In the genomic region with DNA sequence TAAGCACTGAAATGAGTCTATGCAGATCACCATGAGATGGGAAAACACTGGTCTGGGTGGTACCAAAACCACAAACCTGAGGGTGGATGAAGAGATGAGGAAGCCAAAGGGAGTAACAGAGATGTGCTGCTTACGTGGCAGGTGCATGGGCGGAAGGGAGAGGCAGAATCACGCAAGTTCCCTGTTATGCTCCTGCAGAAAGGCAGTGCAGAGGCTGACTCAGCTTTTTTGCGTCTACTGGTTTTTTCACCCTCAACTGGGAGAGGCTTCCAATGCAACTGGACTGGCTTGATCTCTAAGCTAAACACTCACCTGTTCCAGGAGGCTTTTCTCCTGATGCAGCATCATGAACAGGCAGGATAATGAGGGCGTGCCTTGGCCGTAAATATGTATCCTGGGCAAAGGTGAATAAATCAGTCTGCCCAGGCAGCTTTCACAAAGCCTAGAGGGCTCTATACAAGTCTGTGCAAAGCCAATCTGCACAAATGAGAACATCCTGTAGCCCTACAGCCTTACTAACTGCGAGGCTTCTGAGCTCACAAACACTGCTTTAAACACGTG, we compare ENCODE assay signal across 8 cellular contexts.
DNase-seq lines count a peak whose midpoint lies in the region; ATAC-seq and TF ChIP-seq lines count a peak whose summit lies in the region.

No MANE protein-coding gene starts in this region.

- H3K4me3 ChIP-seq in mucosa of descending colon (no peak overlapping the region), mesenchymal stem cell (ENCODE audit: insufficient read depth in 1 of 2, low read depth in 1 of 2, low read length in 2 of 2) (no peak overlapping the region)

- peak; percentile 81 for DNase-seq in activated CD8-positive, alpha-beta memory T cell treated with anti-CD3 and anti-CD28 coated beads for 24 hours
- DNase-seq in mucosa of descending colon (peak; percentile 76 to 87 (median 80)), mesenchymal stem cell (no peak), occipital lobe (lab: John Stamatoyannopoulos, UW) (no peak), sciatic nerve (ENCODE audit: low spot score) (no peak), NCI-H446 treated with DMSO at 0.1 percent for 48 hours (lab: John Stamatoyannopoulos, UW) (no peak)

- no peak overlapping the region for H2BK120ac ChIP-seq in mesenchymal stem cell (ENCODE audit: low read depth, low read length)

- H4K91ac ChIP-seq in mesenchymal stem cell (ENCODE audit: low read length): no peak overlapping the region

- no peak overlapping the region for H4K8ac ChIP-seq in mesenchymal stem cell (ENCODE audit: low read length)

- H2AK5ac ChIP-seq in mesenchymal stem cell (ENCODE audit: low read length, severe bottlenecking): no peak overlapping the region

- H2BK12ac ChIP-seq in mesenchymal stem cell (ENCODE audit: low read length in 2 of 2): no peak overlapping the region

- no peak overlapping the region for H3K9ac ChIP-seq in mesenchymal stem cell (ENCODE audit: low read length)

- no peak overlapping the region for H2BK15ac ChIP-seq in mesenchymal stem cell (ENCODE audit: low read depth, poor library complexity, severe bottlenecking)

- H3K27me3 ChIP-seq in mesenchymal stem cell (ENCODE audit: control insufficient read depth in 1 of 2, insufficient read depth in 1 of 2, low read length in 2 of 2): no peaks in the 10 kb centered on the region

- H3K4me2 ChIP-seq in mesenchymal stem cell (ENCODE audit: low read length, poor library complexity, severe bottlenecking): no peak overlapping the region

- intact Hi-C loops in mucosa of descending colon (cut with DNase I, micrococcal nuclease): loop anchor here in 1 of 2 donors (10.0 kb wide), 1 partner anchor 45 kb away; no protein-coding TSS in a partner anchor
- intact Hi-C loops in sciatic nerve (cut with DNase I): loop anchor here (5.0 kb wide), 1 partner anchor 1487 kb away; no protein-coding TSS in a partner anchor

- WGBS in mesenchymal stem cell: 94% methylated on average over 8 of the region's 8 CpGs

- no peak for TF ChIP-seq CTCF in mucosa of descending colon (IDR thresholded peaks at IDR 0.05)

- no peak overlapping the region for H3K27ac ChIP-seq in mesenchymal stem cell (ENCODE audit: low read length, poor library complexity, severe bottlenecking)

- no peak overlapping the region for H3K23ac ChIP-seq in mesenchymal stem cell (ENCODE audit: low read length in 2 of 2)

- H3K36me3 ChIP-seq in mucosa of descending colon (ENCODE audit: low read depth): no peaks in the 10 kb centered on the region
- H3K36me3 ChIP-seq in mesenchymal stem cell (ENCODE audit: control insufficient read depth in 1 of 2, insufficient read depth in 2 of 2, low read depth in 1 of 2, low read length in 2 of 2): peaks cover 0 to 8% of the 10 kb centered on the region in 2 experiments

- H3K79me1 ChIP-seq in mesenchymal stem cell (replicated peaks; ENCODE audit: low read length, poor library complexity, severe bottlenecking): peaks cover 3% of the 10 kb centered on the region

- ATAC-seq in GM18873 (IDR thresholded peaks at IDR 0.05; ENCODE audit: low FRiP score, unreplicated experiment) (peak; percentile 23), HG03439 (IDR thresholded peaks at IDR 0.05; ENCODE audit: unreplicated experiment) (peak; percentile 33), mucosa of descending colon (peak; percentile 93), sciatic nerve (no peak)

- H3K14ac ChIP-seq in mesenchymal stem cell (ENCODE audit: low read length in 2 of 2): peak overlapping the region in 1 of 2 experiments; percentile 44

- no peak overlapping the region for H3K4ac ChIP-seq in mesenchymal stem cell (ENCODE audit: low read depth in 1 of 2, low read length in 2 of 2)

- H3K18ac ChIP-seq in mesenchymal stem cell (ENCODE audit: low read depth in 1 of 2, low read length in 2 of 2): no peak overlapping the region

- no peak overlapping the region for H2AFZ ChIP-seq in mesenchymal stem cell (ENCODE audit: low read depth, low read length)

- H3K4me1 ChIP-seq in mucosa of descending colon (ENCODE audit: low read depth) (peaks cover 13% of the 10 kb centered on the region), mesenchymal stem cell (ENCODE audit: control insufficient read depth, insufficient read depth, low read depth, low read length) (peaks cover 2% of the 10 kb centered on the region)

- no peak overlapping the region for H2BK5ac ChIP-seq in mesenchymal stem cell (ENCODE audit: low read depth, low read length, poor library complexity, severe bottlenecking)

- H3K9me3 ChIP-seq in mucosa of descending colon: no peaks in the 10 kb centered on the region
- H3K9me3 ChIP-seq in mesenchymal stem cell (ENCODE audit: control insufficient read depth, low read length): no peaks in the 10 kb centered on the region

Comparison
In these comparisons a context has a peak if more than half of its experiments do, and no peak if none do; other contexts are left out.
1. DNase-seq: peak in activated CD8-positive, alpha-beta memory T cell treated with anti-CD3 and anti-CD28 coated beads for 24 hours (single experiment) and mucosa of descending colon (3 of 3); none in mesenchymal stem cell (single experiment), occipital lobe (single experiment), sciatic nerve (single experiment) and NCI-H446 treated with DMSO at 0.1 percent for 48 hours (single experiment).